ENCODE assay signal across 33 cellular contexts in genomic region chrX:23048806-23049573, GRCh38. TPM values are rescaled to one million over a fixed set of nuclear protein-coding genes. Genes with fewer than 3 reads are reported as not detected.
"Had no signal": no experiment of that assay in that cellular context is flagged by ENCODE, and none has a peak within 500 bp of the region (broad histone marks: within the 10 kb centered on the region; RNA-seq: fewer than 3 reads in every experiment).

No MANE protein-coding gene starts in this region.

- H2AFZ ChIP-seq: hepatocyte, parathyroid adenoma had no signal

- H3K36me3 ChIP-seq: gastroesophageal sphincter, heart left ventricle, stomach, thyroid gland, vagina had no signal

- H3K4me3 ChIP-seq: dorsolateral prefrontal cortex, gastroesophageal sphincter, heart left ventricle, hepatocyte, lung, smooth muscle cell, stomach, thyroid gland, vagina had no signal

- H3K27ac ChIP-seq: dorsolateral prefrontal cortex, epithelial cell of prostate, gastroesophageal sphincter, heart left ventricle, hepatocyte, parathyroid adenoma, stomach, thyroid gland, vagina had no signal

- ATAC-seq: esophagus mucosa; gastroesophageal sphincter; heart left ventricle; left lobe of liver; natural killer cell; sciatic nerve; stimulated activated effector memory CD8-positive, alpha-beta T cell treated with anti-CD3 and anti-CD28 coated beads, Interleukin-12 subunit alpha, Interleukin-12 subunit beta, amount 100 ng/mL, for 72 hours had no signal

- H3K4me2 ChIP-seq: hepatocyte, smooth muscle cell had no signal

- DNase-seq: dorsolateral prefrontal cortex; effector CD4-positive, alpha-beta T cell; endodermal cell; foreskin fibroblast; heart left ventricle; kidney; natural killer cell; occipital lobe; stimulated activated CD4-positive, alpha-beta T cell treated with anti-CD3 and anti-CD28 coated beads, Interleukin-12 subunit alpha, Interleukin-12 subunit beta, amount 100 ng/mL, for 4 hours; stimulated activated CD4-positive, alpha-beta T cell treated with anti-CD3 and anti-CD28 coated beads, Interleukin-1b, Interleukin-23, amount 100 ng/mL, for 48 hours; stimulated activated CD4-positive, alpha-beta T cell treated with anti-CD3 and anti-CD28 coated beads, Interleukin-4, amount 100 ng/mL, for 1 hour; stimulated activated naive CD4-positive, alpha-beta T cell treated with Interleukin-2 at 50 U/mL for 16 hours; stomach; thyroid gland; trophoblast cell had no signal

- H3K9ac ChIP-seq: parathyroid adenoma had no signal

- H3K9me3 ChIP-seq: gastroesophageal sphincter, heart left ventricle, stomach, thyroid gland, vagina had no signal

- H3K4me1 ChIP-seq: gastroesophageal sphincter, heart left ventricle, parathyroid adenoma, stomach, thyroid gland, vagina had no signal

- FAIRE-seq: kidney had no signal

- H3K79me2 ChIP-seq: hepatocyte, parathyroid adenoma had no signal

- H3K27me3 ChIP-seq: gastroesophageal sphincter, heart left ventricle, hepatocyte, stomach, thyroid gland, vagina had no signal

RNA-seq across cellular contexts. Expression of gene DDX53, which starts 49.2 kb away (rescaled TPM):
- total RNA-seq: dorsolateral prefrontal cortex, endodermal cell, esophagus mucosa, gastroesophageal sphincter, heart left ventricle, hepatocyte, kidney, left lobe of liver, liver, lung, mononuclear cell, natural killer cell, occipital lobe, progenitor cell of endocrine pancreas, sciatic nerve, smooth muscle cell, stomach, subcutaneous adipose tissue, temporal lobe, thyroid gland, ureter, vagina had no signal
- polyA plus RNA-seq: heart left ventricle, hepatocyte, liver, lung, neural cell, smooth muscle cell, stomach had no signal
